Comparison of ENCODE assay signal across 1 cellular context in genomic region chr10:21496285-21497176, GRCh38.
TF ChIP-seq lines count a peak whose summit lies in the region.

No MANE protein-coding gene starts in this region.

TF ChIP-seq in HEK293, 187 proteins besides CTCF, POLR2A, EP300 and RAD21 (continued from another document and continues in another):
- 0 out of 2 replicates have a peak, but pooled peaks have one; percentile 32 for TF ChIP-seq ZSCAN5A (tag by site-specific recombination; IDR thresholded peaks at IDR 0.05)
- 0 out of 2 replicates have a peak, but pooled peaks have one; percentile 12 for TF ChIP-seq ZBTB11 (tag by site-specific recombination; conservative IDR thresholded peaks at IDR 0.05; ENCODE audit: low read depth)
- TF ChIP-seq ZNF692 (tag by site-specific recombination; IDR thresholded peaks at IDR 0.05), result peak; percentile 87
- TF ChIP-seq GLIS2 (tag by site-specific recombination; IDR thresholded peaks at IDR 0.05), result peak; percentile 94
- TF ChIP-seq ELK4 (IDR thresholded peaks at IDR 0.05; ENCODE audit: borderline replicate concordance, low read depth, low read length), result no peak
- TF ChIP-seq ZNF521 (tag by site-specific recombination; IDR thresholded peaks at IDR 0.05), result no peak
- no peak for TF ChIP-seq ZNF221 (tag by site-specific recombination; IDR thresholded peaks at IDR 0.05; ENCODE audit: borderline replicate concordance)
- peak; percentile 42; the same call in 1 of the 2 replicates for TF ChIP-seq EGR2 (tag by site-specific recombination; IDR thresholded peaks at IDR 0.05; ENCODE audit: low read depth)
- TF ChIP-seq ZSCAN30 (tag by site-specific recombination; IDR thresholded peaks at IDR 0.05), result peak; percentile 55; the same call in 1 of the 2 replicates
- TF ChIP-seq PRDM4 (tag by site-specific recombination; IDR thresholded peaks at IDR 0.05), result no peak
- TF ChIP-seq BCL11B (tag by site-specific recombination; IDR thresholded peaks at IDR 0.05; ENCODE audit: low read depth), result peak; percentile 51; the same call in 1 of the 2 replicates
- TF ChIP-seq PRDM10 (tag by site-specific recombination; IDR thresholded peaks at IDR 0.05), result peak; percentile 56
- TF ChIP-seq ZNF629 (tag by site-specific recombination; IDR thresholded peaks at IDR 0.05), result 0 out of 2 replicates have a peak, but pooled peaks have one; percentile 30
- no peak for TF ChIP-seq ZNF513 (tag by site-specific recombination; IDR thresholded peaks at IDR 0.05)
- TF ChIP-seq ZFP69B (tag by site-specific recombination; IDR thresholded peaks at IDR 0.05), result peak; percentile 53
- no peak for TF ChIP-seq ZNF660 (tag by site-specific recombination; IDR thresholded peaks at IDR 0.05)
- TF ChIP-seq YY2 (tag by site-specific recombination; IDR thresholded peaks at IDR 0.05), result no peak
- TF ChIP-seq ZNF121 (tag by site-specific recombination; IDR thresholded peaks at IDR 0.05), result peak; percentile 21; the same call in 1 of the 2 replicates
- 0 out of 2 replicates have a peak, but pooled peaks have one; percentile 44 for TF ChIP-seq ZNF639 (tag by site-specific recombination; IDR thresholded peaks at IDR 0.05)
- no peak; the same call in none of the 2 replicates for TF ChIP-seq KLF16 (tag by site-specific recombination; IDR thresholded peaks at IDR 0.05)
- peak; percentile 77; the same call in 1 of the 2 replicates for TF ChIP-seq ZBTB7A (tag by site-specific recombination; IDR thresholded peaks at IDR 0.05; ENCODE audit: low read depth)
- TF ChIP-seq ZFHX2 (tag by site-specific recombination; conservative IDR thresholded peaks at IDR 0.05), result peak; percentile 61
- 0 out of 2 replicates have a peak, but pooled peaks have one; percentile 3 for TF ChIP-seq ZNF37A (tag by site-specific recombination; IDR thresholded peaks at IDR 0.05)
- TF ChIP-seq ZNF280D (tag by site-specific recombination; IDR thresholded peaks at IDR 0.05), result no peak
- TF ChIP-seq ZBTB17 (tag by site-specific recombination; IDR thresholded peaks at IDR 0.05), result 0 out of 2 replicates have a peak, but pooled peaks have one; percentile 34
- no peak for TF ChIP-seq ZNF701 (tag by site-specific recombination; IDR thresholded peaks at IDR 0.05)
- no peak for TF ChIP-seq ZNF341 (tag by site-specific recombination; IDR thresholded peaks at IDR 0.05; ENCODE audit: low read depth)
- 0 out of 2 replicates have a peak, but pooled peaks have one; percentile 10 for TF ChIP-seq ZFP3 (tag by site-specific recombination; IDR thresholded peaks at IDR 0.05; ENCODE audit: low read depth)
- no peak for TF ChIP-seq ZNF530 (tag by site-specific recombination; IDR thresholded peaks at IDR 0.05; ENCODE audit: low read depth)
- peak; percentile 91 for TF ChIP-seq HIC1 (tag by site-specific recombination; IDR thresholded peaks at IDR 0.05)
- no peak for TF ChIP-seq ZNF248 (tag by site-specific recombination; IDR thresholded peaks at IDR 0.05)
